ENCODE assay signal across 8 cellular contexts in genomic region chr7:1160665-1161010, GRCh38. TPM values are rescaled to one million over a fixed set of nuclear protein-coding genes. Genes with fewer than 3 reads are reported as not detected.
DNase-seq lines count a peak whose midpoint lies in the region; ATAC-seq and TF ChIP-seq lines count a peak whose summit lies in the region.

No MANE protein-coding gene starts in this region.

- H3K4me3 Mint-ChIP-seq in activated CD4-positive, alpha-beta memory T cell treated with anti-CD3 and anti-CD28 coated beads for 36 hours, result peak overlapping the region; percentile 90

- TF ChIP-seq CTCF in DND-41 (IDR thresholded peaks at IDR 0.05; ENCODE audit: borderline replicate concordance, extremely low read depth, low read length, poor library complexity, severe bottlenecking), result no peak

- no peaks in the 10 kb centered on the region for H3K9me3 ChIP-seq in DND-41 (ENCODE audit: insufficient read depth, low read length, severe bottlenecking)

- H3K4me3 ChIP-seq in DND-41 (ENCODE audit: low read depth in 1 of 2, low read length in 2 of 2) (peak overlapping the region; percentile 72 to 98), H7 (ENCODE audit: insufficient read depth, low read depth, low read length) (peak overlapping the region; percentile 89), rectal smooth muscle tissue (ENCODE audit: low read length) (peak overlapping the region; percentile 83)

- H3K9me3 Mint-ChIP-seq in activated CD4-positive, alpha-beta memory T cell treated with anti-CD3 and anti-CD28 coated beads for 36 hours, result no peaks in the 10 kb centered on the region

- H3K4me1 ChIP-seq in DND-41 (ENCODE audit: insufficient read depth, low read length) (peaks cover 34% of the 10 kb centered on the region), rectal smooth muscle tissue (ENCODE audit: control insufficient read depth, insufficient read depth, low read length) (peaks cover 11% of the 10 kb centered on the region)

- H3K9ac ChIP-seq in DND-41 (ENCODE audit: low read depth, low read length), result peak overlapping the region; percentile 91
- peak overlapping the region; percentile 13 for H3K9ac ChIP-seq in rectal smooth muscle tissue (ENCODE audit: low read length)

- CTCF ChIA-PET in activated CD4-positive, alpha-beta memory T cell treated with anti-CD3 and anti-CD28 coated beads for 36 hours (lab: Charles Lee), result interaction anchor here (0.6 to 2.2 kb wide), 4 partner anchors 8 to 16 kb away, joined by 3 to 13 read pairs (median 6); no protein-coding TSS in a partner anchor

- POLR2A ChIA-PET in activated CD4-positive, alpha-beta memory T cell treated with anti-CD3 and anti-CD28 coated beads for 36 hours (lab: Charles Lee), result interaction anchor here (1.2 to 1.6 kb wide), 3 partner anchors 9 to 184 kb away, joined by 3 to 10 read pairs (median 8); a partner anchor contains a TSS

- H2AFZ ChIP-seq in DND-41 (ENCODE audit: low read depth, low read length), result peak overlapping the region; percentile 71

- H3K79me2 ChIP-seq in DND-41 (ENCODE audit: insufficient read depth, low read length), result peaks cover 50% of the 10 kb centered on the region

- peaks cover 14% of the 10 kb centered on the region; the same call in 1 of the 2 replicates for H4K20me1 ChIP-seq in DND-41 (ENCODE audit: insufficient read depth, low read length)

- H3K36me3 Mint-ChIP-seq in activated CD4-positive, alpha-beta memory T cell treated with anti-CD3 and anti-CD28 coated beads for 36 hours, result peaks cover 8% of the 10 kb centered on the region

- peak; percentile 35 for DNase-seq in DND-41
- DNase-seq in H7, result no peak
- no peak for DNase-seq in activated CD4-positive, alpha-beta memory T cell treated with anti-CD3 and anti-CD28 coated beads for 36 hours
- peak; percentile 53 for DNase-seq in Right ventricle myocardium superior
- DNase-seq in central memory CD4-positive, alpha-beta T cell, result no peak
- DNase-seq in NCI-H1930 (lab: John Stamatoyannopoulos, UW), result no peak

- peaks cover 46% of the 10 kb centered on the region for H3K36me3 ChIP-seq in DND-41 (ENCODE audit: insufficient read depth, low read length)
- H3K36me3 ChIP-seq in H7 (replicated peaks; ENCODE audit: control insufficient read depth, insufficient read depth, low read length), result peaks cover 5% of the 10 kb centered on the region
- H3K36me3 ChIP-seq in rectal smooth muscle tissue (ENCODE audit: control insufficient read depth, insufficient read depth, low read length), result peaks cover 3% of the 10 kb centered on the region

- peaks cover 25% of the 10 kb centered on the region for H3K4me1 Mint-ChIP-seq in activated CD4-positive, alpha-beta memory T cell treated with anti-CD3 and anti-CD28 coated beads for 36 hours (ENCODE audit: low read depth)

- peak overlapping the region; percentile 87 for H3K27ac Mint-ChIP-seq in activated CD4-positive, alpha-beta memory T cell treated with anti-CD3 and anti-CD28 coated beads for 36 hours

- peak overlapping the region; percentile 95 for H3K4me2 ChIP-seq in DND-41 (ENCODE audit: insufficient read depth, low read length)

- ATAC-seq in DND-41 (ENCODE audit: insufficient read depth, low read depth), result peak; percentile 17; the same call in 1 of the 3 replicates
- ATAC-seq in Right ventricle myocardium superior (ENCODE audit: poor library complexity), result peak; percentile 36
- ATAC-seq in HG02970 (IDR thresholded peaks at IDR 0.05; ENCODE audit: low FRiP score, unreplicated experiment), result no peak

- H3K27me3 Mint-ChIP-seq in activated CD4-positive, alpha-beta memory T cell treated with anti-CD3 and anti-CD28 coated beads for 36 hours, result no peaks in the 10 kb centered on the region

- intact Hi-C loops in activated CD4-positive, alpha-beta memory T cell treated with anti-CD3 and anti-CD28 coated beads for 36 hours (cut with micrococcal nuclease), result loop anchor here (1.0 kb wide), 2 partner anchors 10 to 22 kb away; a partner anchor contains a TSS
- intact Hi-C loops in Right ventricle myocardium superior (cut with DNase I), result no loop called here

- peak overlapping the region; percentile 84 for H3K27ac ChIP-seq in DND-41 (ENCODE audit: low read length)
- H3K27ac ChIP-seq in rectal smooth muscle tissue (ENCODE audit: low read depth, low read length), result peak overlapping the region; percentile 88

- no peaks in the 10 kb centered on the region for H3K27me3 ChIP-seq in DND-41 (ENCODE audit: insufficient read depth, low read length, poor library complexity)
- no peaks in the 10 kb centered on the region for H3K27me3 ChIP-seq in H7 (ENCODE audit: control insufficient read depth, insufficient read depth, low read length)
- no peaks in the 10 kb centered on the region for H3K27me3 ChIP-seq in rectal smooth muscle tissue (ENCODE audit: control insufficient read depth, insufficient read depth, low read length)

RNA-seq across cellular contexts. Expression of gene ZFAND2A, which starts 0.6 kb away (rescaled TPM):
- total RNA-seq in H7 (2014; rRNA removed; shearing (Covaris generic)), result 5.3 and 9.2 TPM in 2 replicates
- total RNA-seq in activated CD4-positive, alpha-beta memory T cell treated with anti-CD3 and anti-CD28 coated beads for 36 hours, result 10 to 100 TPM; 24.1 to 27.5 TPM
- 6.0 TPM for total RNA-seq in Right ventricle myocardium superior

Comparison
In these comparisons a context has a peak if more than half of its experiments do, and no peak if none do; other contexts are left out.
1. DNase-seq: peak in DND-41 (single experiment) and Right ventricle myocardium superior (single experiment); none in H7 (single experiment), activated CD4-positive, alpha-beta memory T cell treated with anti-CD3 and anti-CD28 coated beads for 36 hours (single experiment), central memory CD4-positive, alpha-beta T cell (single experiment) and NCI-H1930 (0 of 2).
2. Peak in every context shown above with its lines, with median percentiles within 50 percentile points of each other: H3K4me3 ChIP-seq.